1 cellular context compared by ENCODE assay signal in genomic region chr4:81479573-81479972, GRCh38. TPM values are rescaled to one million over a fixed set of nuclear protein-coding genes. Genes with fewer than 3 reads are reported as not detected.
"Had no signal": no experiment of that assay in that cellular context is flagged by ENCODE, and none has a peak within 500 bp of the region (broad histone marks: within the 10 kb centered on the region; RNA-seq: fewer than 3 reads in every experiment).

No MANE protein-coding gene starts in this region.

RNA-seq across cellular contexts. Expression of gene RASGEF1B, which starts 7.9 kb away (rescaled TPM):
- total RNA-seq: HT1080 had no signal
